In the genomic region with DNA sequence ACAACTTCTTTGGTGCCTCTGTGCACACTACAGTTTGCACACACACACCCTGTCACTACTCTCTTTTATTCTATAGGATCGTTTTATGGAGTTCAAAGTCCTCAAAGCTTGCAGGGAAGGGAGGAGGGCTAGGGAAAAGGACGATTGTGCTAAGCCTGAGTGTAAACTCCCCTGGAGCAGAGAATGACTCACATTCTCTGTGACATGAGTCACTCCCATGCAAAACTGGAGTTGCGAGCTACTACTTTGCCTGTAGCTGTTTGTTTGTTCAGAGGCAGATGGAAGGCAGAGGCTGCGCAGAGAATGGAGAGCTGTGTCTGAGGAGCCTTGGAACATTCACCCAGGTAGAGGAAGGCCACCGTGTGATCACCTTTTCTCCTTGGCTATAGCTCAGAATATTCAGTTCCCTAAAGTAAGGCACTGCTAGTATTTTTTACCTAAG, we compare ENCODE assay signal across 9 cellular contexts.
A peak's percentile ranks its signal among the peaks of the same experiment; 100 is the strongest.
DNase-seq lines count a peak whose midpoint lies in the region; ATAC-seq, FAIRE-seq and TF ChIP-seq lines count a peak whose summit lies in the region.
"Had no signal": no experiment of that assay in that cellular context is flagged by ENCODE, and none has a peak within 500 bp of the region (broad histone marks: within the 10 kb centered on the region; RNA-seq: fewer than 3 reads in every experiment).

No MANE protein-coding gene starts in this region.

- CTCF ChIA-PET in AG04450 (lab: Charles Lee), result interaction anchor here (1.0 to 3.7 kb wide), 4 partner anchors 16 to 218 kb away, joined by 3 to 28 read pairs (median 7); no protein-coding TSS in a partner anchor

- peak in 1 of 3 donors; percentile 12 for TF ChIP-seq POLR2A in body of pancreas (IDR thresholded peaks at IDR 0.05)

- FAIRE-seq in islet of Langerhans (lab: Jason Lieb, UNC), result peak; percentile 66

- H3K27me3 ChIP-seq in AG04450 (ENCODE audit: control insufficient read depth, insufficient read depth, low read length) (no peaks in the 10 kb centered on the region), body of pancreas (no peaks in the 10 kb centered on the region)

- H3K27ac ChIP-seq in AG04450 (ENCODE audit: low read depth, low read length) (no peak overlapping the region), body of pancreas (peak overlapping the region in 3 of 4 donors; percentile 1 to 57 (median 2))
- H3K27ac ChIP-seq: HL-60 had no signal

- TF ChIP-seq CTCF in AG04450 (IDR thresholded peaks at IDR 0.05; ENCODE audit: low read depth, low read length) (no peak), body of pancreas (IDR thresholded peaks at IDR 0.05) (no peak)

- POLR2A ChIA-PET in AG04450 (lab: Yijun Ruan, JAX), result interaction anchor here (0.6 to 1.9 kb wide), 5 partner anchors 16 to 115 kb away, joined by 3 to 15 read pairs (median 4); partner anchors contain the start of gene MBNL2

- H3K4me1 ChIP-seq in body of pancreas, result peaks cover 18% of the 10 kb centered on the region

- peak; percentile 71 for DNase-seq in AG04450 (ENCODE audit: low read depth, low spot score)
- peak; percentile 37 for DNase-seq in NCI-H2107 treated with DMSO at 0.1 percent for 48 hours (lab: John Stamatoyannopoulos, UW; ENCODE audit: unreplicated experiment)
- peak; percentile 39 to 72 (median 48) for DNase-seq in body of pancreas
- peak; percentile 64 for DNase-seq in stromal cell of bone marrow (ENCODE audit: low read depth)
- no peak for DNase-seq in DMS79 treated with DMSO at 0.1 percent for 48 hours (lab: John Stamatoyannopoulos, UW)

- ATAC-seq in GM18520 (IDR thresholded peaks at IDR 0.05; ENCODE audit: unreplicated experiment), result peak; percentile 99
- ATAC-seq in HG02943 (IDR thresholded peaks at IDR 0.05; ENCODE audit: low read depth, unreplicated experiment), result peak; percentile 81
- peak; percentile 92 for ATAC-seq in body of pancreas

- no peaks in the 10 kb centered on the region for H3K36me3 ChIP-seq in body of pancreas (replicated peaks in 1 of 2; ENCODE audit: insufficient read depth in 1 of 2, low read depth in 2 of 2)

- H3K4me3 ChIP-seq in AG04450 (ENCODE audit: low read depth, low read length) (peak overlapping the region; percentile 18; the same call in 1 of the 2 replicates), body of pancreas (no peak overlapping the region)

- intact Hi-C loops in body of pancreas (cut with DNase I), result no loop called here

- no peaks in the 10 kb centered on the region for H3K9me3 ChIP-seq in AG04450 (ENCODE audit: control insufficient read depth, insufficient read depth, low read length)
- H3K9me3 ChIP-seq in body of pancreas, result no peaks in the 10 kb centered on the region

- 9 to 13% methylated on average over 5 of the region's 5 CpGs for WGBS in body of pancreas, 2 donors
